Comparison of ENCODE assay signal across 1 cellular context in the genomic region with DNA sequence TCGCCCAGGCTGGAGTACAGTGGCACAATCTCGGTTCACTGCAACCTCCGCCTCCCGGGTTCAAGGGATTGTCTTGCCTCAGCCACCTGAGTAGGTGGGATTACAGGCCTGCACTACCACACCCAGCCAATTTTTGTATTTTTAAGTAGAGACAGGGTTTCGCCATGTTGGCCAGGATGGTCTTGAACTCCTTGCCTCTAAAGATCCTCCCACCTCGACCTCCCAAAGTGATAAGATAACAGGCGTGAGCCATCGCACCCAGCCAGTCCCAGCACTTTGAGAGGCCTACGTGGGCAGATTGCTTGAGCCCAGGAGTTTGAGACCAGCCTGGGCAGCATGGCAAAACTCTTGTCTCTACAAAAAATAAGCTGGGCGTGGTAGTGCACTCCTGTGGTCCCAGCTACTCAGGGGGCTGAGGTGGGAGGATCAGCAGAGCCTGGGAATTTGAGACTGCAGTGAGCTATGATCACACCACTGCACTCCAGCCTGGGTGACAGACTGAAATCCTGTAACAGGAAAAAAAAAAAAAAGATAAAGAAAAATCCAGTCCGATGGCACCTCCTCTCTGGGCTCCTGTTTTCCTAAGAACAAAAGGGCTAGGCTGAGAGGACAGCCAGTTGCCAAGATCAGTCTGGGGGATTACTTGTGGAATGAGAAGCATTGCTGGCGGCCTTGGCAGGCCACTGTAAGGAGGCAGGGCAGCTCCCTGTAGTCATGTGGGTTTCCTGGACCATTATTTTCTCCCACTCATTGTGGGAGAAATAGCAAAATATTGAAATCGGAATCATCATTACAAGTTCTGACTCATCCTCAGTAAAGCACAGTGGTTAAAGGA.
TF ChIP-seq lines count a peak whose summit lies in the region.

No MANE protein-coding gene starts in this region.

TF ChIP-seq in H1, 55 proteins besides CTCF, POLR2A, EP300 and RAD21:
- TF ChIP-seq KDM5A (IDR thresholded peaks at IDR 0.05; ENCODE audit: low read length) (no peak), YY1 (IDR thresholded peaks at IDR 0.05; ENCODE audit: low read depth, low read length) (no peak), NANOG (IDR thresholded peaks at IDR 0.05; ENCODE audit: insufficient read depth, low read depth, low read length, poor library complexity, severe bottlenecking) (no peak), SIRT6 (IDR thresholded peaks at IDR 0.05; ENCODE audit: low read length) (no peak), CEBPB (IDR thresholded peaks at IDR 0.05; ENCODE audit: low read depth, low read length) (no peak)
- TF ChIP-seq, protein P1, sequence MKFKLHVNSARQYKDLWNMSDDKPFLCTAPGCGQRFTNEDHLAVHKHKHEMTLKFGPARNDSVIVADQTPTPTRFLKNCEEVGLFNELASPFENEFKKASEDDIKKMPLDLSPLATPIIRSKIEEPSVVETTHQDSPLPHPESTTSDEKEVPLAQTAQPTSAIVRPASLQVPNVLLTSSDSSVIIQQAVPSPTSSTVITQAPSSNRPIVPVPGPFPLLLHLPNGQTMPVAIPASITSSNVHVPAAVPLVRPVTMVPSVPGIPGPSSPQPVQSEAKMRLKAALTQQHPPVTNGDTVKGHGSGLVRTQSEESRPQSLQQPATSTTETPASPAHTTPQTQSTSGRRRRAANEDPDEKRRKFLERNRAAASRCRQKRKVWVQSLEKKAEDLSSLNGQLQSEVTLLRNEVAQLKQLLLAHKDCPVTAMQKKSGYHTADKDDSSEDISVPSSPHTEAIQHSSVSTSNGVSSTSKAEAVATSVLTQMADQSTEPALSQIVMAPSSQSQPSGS (IDR thresholded peaks at IDR 0.05; ENCODE audit: low read length) = no peak
